In the genomic region with DNA sequence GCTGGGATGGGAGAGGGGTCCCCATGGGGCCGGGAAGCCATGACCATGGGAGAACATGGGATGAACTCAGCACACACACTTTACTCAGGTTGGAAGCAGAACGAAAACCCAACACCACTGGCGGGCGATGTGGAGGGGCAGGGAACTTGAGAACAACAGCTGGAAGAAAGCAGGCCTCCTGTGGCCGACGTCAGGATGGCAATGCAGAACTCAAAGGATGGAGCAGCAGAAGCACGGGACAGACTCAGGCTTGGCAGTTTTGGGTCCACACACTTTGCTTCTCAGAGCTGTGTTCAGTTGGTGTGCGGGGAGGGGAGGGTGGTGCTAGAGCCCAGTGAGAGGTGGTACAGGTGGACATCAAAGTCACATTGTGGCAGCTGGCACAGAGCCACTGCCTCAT, we compare ENCODE assay signal across 1 cellular context.
TF ChIP-seq lines count a peak whose summit lies in the region.

No MANE protein-coding gene starts in this region.

TF ChIP-seq in GM23338, 12 proteins besides CTCF, POLR2A, EP300 and RAD21 (continued from another document):
- TF ChIP-seq POLR2AphosphoS5 (IDR thresholded peaks at IDR 0.05; ENCODE audit: low read depth), result no peak
- TF ChIP-seq JUNB (IDR thresholded peaks at IDR 0.05; ENCODE audit: unreplicated experiment), result no peak
